18 cellular contexts compared by ENCODE assay signal in genomic region chr16:30119428-30119827, GRCh38. TPM values are rescaled to one million over a fixed set of nuclear protein-coding genes. Genes with fewer than 3 reads are reported as not detected.
A peak's percentile ranks its signal among the peaks of the same experiment; 100 is the strongest.
DNase-seq lines count a peak whose midpoint lies in the region; ATAC-seq and TF ChIP-seq lines count a peak whose summit lies in the region.
"Had no signal": no experiment of that assay in that cellular context is flagged by ENCODE, and none has a peak within 500 bp of the region (broad histone marks: within the 10 kb centered on the region; RNA-seq: fewer than 3 reads in every experiment).

No MANE protein-coding gene starts in this region.

- CTCF ChIA-PET in CD8-positive, alpha-beta memory T cell (lab: Charles Lee): interaction anchor here (1.1 to 2.2 kb wide), 3 partner anchors 11 to 115 kb away, joined by 3 to 10 read pairs (median 5); partner anchors contain the start of gene TBX6

- no peaks in the 10 kb centered on the region for H3K27me3 ChIP-seq in CD8-positive, alpha-beta memory T cell (ENCODE audit: insufficient read depth, low read length, poor library complexity, severe bottlenecking)
- H3K27me3 ChIP-seq: gastroesophageal sphincter, ovary had no signal

- peak overlapping the region in 2 of 7 donors; percentile 34 to 57 for H3K4me3 Mint-ChIP-seq in CD8-positive, alpha-beta memory T cell

- POLR2A ChIA-PET in CD8-positive, alpha-beta memory T cell (lab: Charles Lee): interaction anchor here (2.5 kb wide), 1 partner anchor 64 kb away, joined by 9 read pairs; the partner anchor contains the start of gene CORO1A

- no peak overlapping the region for H3K27ac ChIP-seq in CD8-positive, alpha-beta memory T cell (ENCODE audit: low read depth, low read length)
- H3K27ac ChIP-seq: coronary artery, gastroesophageal sphincter, ovary had no signal

- peak; percentile 12 for DNase-seq in AG10803 (ENCODE audit: low read depth)
- no peak for DNase-seq in CD8-positive, alpha-beta memory T cell
- peak; percentile 29 to 43 for DNase-seq in cardiac fibroblast (ENCODE audit: low read depth in 2 of 2)
- DNase-seq in middle frontal gyrus (ENCODE audit: extremely low spot score, low spot score): peak; percentile 50
- no peak for DNase-seq in NCI-H82 (lab: John Stamatoyannopoulos, UW)
- DNase-seq in hippocampal formation (lab: John Stamatoyannopoulos, UW): no peak
- DNase-seq in ACHN: no peak
- DNase-seq: activated CD4-positive, CD25-positive, alpha-beta regulatory T cell treated with anti-CD3 and anti-CD28 coated beads, Interleukin-2, amount 50 U/mL, for 72 hours; activated naive CD4-positive, alpha-beta T cell; AML-193; DMS153; NCI-H2171; ovary had no signal

- no peaks in the 10 kb centered on the region for H3K9me3 Mint-ChIP-seq in CD8-positive, alpha-beta memory T cell

- H3K4me3 ChIP-seq in AG10803 (ENCODE audit: low read length) (no peak overlapping the region), cardiac fibroblast (replicated peaks in 1 of 2; ENCODE audit: low read depth in 2 of 2, low read length in 2 of 2) (no peak overlapping the region)
- H3K4me3 ChIP-seq in CD8-positive, alpha-beta memory T cell (ENCODE audit: low read length): no peak overlapping the region
- H3K4me3 ChIP-seq: coronary artery, gastroesophageal sphincter, mucosa of descending colon, ovary had no signal

- H3K9me3 ChIP-seq in CD8-positive, alpha-beta memory T cell (ENCODE audit: low read length): no peaks in the 10 kb centered on the region
- H3K9me3 ChIP-seq: gastroesophageal sphincter, mucosa of descending colon, ovary had no signal

- no peak for ATAC-seq in GM21447 (IDR thresholded peaks at IDR 0.05; ENCODE audit: unreplicated experiment)
- ATAC-seq: gastroesophageal sphincter, mucosa of descending colon, Panc1 had no signal

- in situ Hi-C loops in ACHN (cut with HindIII; ENCODE audit: low pct_ligation_motif_present, low pct_unique_long_range_greater_than_20kb, low sequenced_read_pairs): no loop called here

- H3K36me3 Mint-ChIP-seq in CD8-positive, alpha-beta memory T cell: peaks cover 0 to 42% (median 4%) of the 10 kb centered on the region in 3 donors

- H3K27ac Mint-ChIP-seq in CD8-positive, alpha-beta memory T cell: peak overlapping the region in 6 of 8 donors; percentile 20 to 92 (median 37)

- peaks cover 9% of the 10 kb centered on the region for H3K36me3 ChIP-seq in CD8-positive, alpha-beta memory T cell (ENCODE audit: insufficient read depth, low read length)
- H3K36me3 ChIP-seq: ovary had no signal

- H3K4me1 Mint-ChIP-seq in CD8-positive, alpha-beta memory T cell: peaks cover 31 to 43% (median 32%) of the 10 kb centered on the region in 3 donors

- H3K27me3 Mint-ChIP-seq in CD8-positive, alpha-beta memory T cell: no peaks in the 10 kb centered on the region

- no peak for TF ChIP-seq CTCF in AG10803 (conservative IDR thresholded peaks at IDR 0.05; ENCODE audit: low read length)
- no peak for TF ChIP-seq CTCF in cardiac fibroblast (IDR thresholded peaks at IDR 0.05; ENCODE audit: low read depth, low read length)

- peaks cover 24% of the 10 kb centered on the region for H3K4me1 ChIP-seq in CD8-positive, alpha-beta memory T cell (ENCODE audit: insufficient read depth, low read length)

RNA-seq across cellular contexts. Expression of gene MAPK3, which starts 3.6 kb away (rescaled TPM):
- 10 to 100 TPM; 38.3 to 43.0 TPM for total RNA-seq in CD8-positive, alpha-beta memory T cell
- 7.0 TPM for polyA plus RNA-seq in CD8-positive, alpha-beta memory T cell

RNA-seq across cellular contexts. Expression of gene GDPD3, which starts 6.1 kb away (rescaled TPM):
- total RNA-seq in CD8-positive, alpha-beta memory T cell: 1 to 10 TPM; 4.7 to 5.3 TPM
- not detected for polyA plus RNA-seq in CD8-positive, alpha-beta memory T cell

RNA-seq across cellular contexts. Expression of gene YPEL3, which starts 23.4 kb away (rescaled TPM):
- 10 to 100 TPM; 32.6 to 36.1 TPM for total RNA-seq in CD8-positive, alpha-beta memory T cell
- polyA plus RNA-seq in CD8-positive, alpha-beta memory T cell: 326 TPM

RNA-seq across cellular contexts. Expression of gene TBX6, which starts 27.7 kb away (rescaled TPM):
- total RNA-seq in CD8-positive, alpha-beta memory T cell: under 1 TPM; 0.71 to 0.83 TPM
- polyA plus RNA-seq in CD8-positive, alpha-beta memory T cell: not detected

RNA-seq across cellular contexts. Expression of gene PPP4C, which starts 43.6 kb away (rescaled TPM):
- 100 to 1,000 TPM; 137 to 149 TPM for total RNA-seq in CD8-positive, alpha-beta memory T cell
- polyA plus RNA-seq in CD8-positive, alpha-beta memory T cell: 201 TPM

Comparison
In these comparisons a context has a peak if more than half of its experiments do, and no peak if none do; other contexts are left out.
1. DNase-seq: peak in AG10803 (single experiment), cardiac fibroblast (2 of 2) and middle frontal gyrus (single experiment); none in CD8-positive, alpha-beta memory T cell (0 of 5), NCI-H82 (single experiment), hippocampal formation (0 of 2) and ACHN (single experiment).